1 cellular context compared by ENCODE assay signal in genomic region chr14:55802986-55803431, GRCh38.
TF ChIP-seq lines count a peak whose summit lies in the region.

No MANE protein-coding gene starts in this region.

TF ChIP-seq in H1, 55 proteins besides CTCF, POLR2A, EP300 and RAD21:
- TF ChIP-seq BACH1 (IDR thresholded peaks at IDR 0.05; ENCODE audit: low read length) (peak; percentile 52; the same call in 1 of the 2 replicates), RNF2 (IDR thresholded peaks at IDR 0.05; ENCODE audit: borderline replicate concordance, low read depth, low read length, missing control alignments, poor library complexity, severe bottlenecking) (no peak)
